In the genomic region with DNA sequence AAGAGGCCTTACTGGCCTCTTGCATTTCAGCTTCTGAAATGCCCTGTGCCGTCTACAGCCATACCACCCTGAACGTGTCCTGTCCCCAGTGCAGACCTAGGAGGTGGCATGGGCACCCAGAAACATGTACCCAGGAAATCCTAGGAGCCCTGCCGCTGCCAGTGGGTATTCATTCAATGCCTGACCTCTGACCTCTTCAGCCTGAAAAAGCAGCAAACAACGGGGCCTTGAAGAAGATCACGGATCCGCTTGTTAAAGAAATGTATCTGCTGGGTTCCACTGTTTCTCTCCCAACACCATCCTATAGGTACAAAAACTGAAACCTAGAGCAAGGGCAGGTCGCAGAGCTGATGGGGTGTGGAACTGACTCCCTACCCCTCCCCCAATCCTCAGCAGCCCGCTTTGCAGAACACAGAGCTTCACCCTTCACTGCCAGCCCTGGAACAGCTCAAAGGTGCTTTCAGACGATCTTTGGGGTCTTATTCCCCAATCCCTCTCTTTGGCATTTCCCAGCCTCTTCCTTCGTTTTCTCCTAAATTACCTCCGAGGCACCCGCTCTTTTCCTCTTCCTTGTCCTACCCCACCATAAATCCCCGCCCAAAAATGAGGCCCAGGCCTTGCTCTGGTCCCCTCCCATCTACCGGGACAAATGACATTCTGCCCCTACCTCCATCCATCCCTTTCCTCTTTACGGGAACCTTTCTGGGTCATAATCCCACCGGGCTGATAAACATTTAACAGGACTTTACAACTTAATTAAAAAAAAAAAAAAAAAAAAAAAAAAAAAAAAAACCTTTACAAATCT, we compare ENCODE assay signal across 1 cellular context.
TF ChIP-seq lines count a peak whose summit lies in the region.

No MANE protein-coding gene starts in this region.

TF ChIP-seq in HepG2, 621 proteins besides CTCF, POLR2A, EP300 and RAD21:
- TF ChIP-seq, protein P1, sequence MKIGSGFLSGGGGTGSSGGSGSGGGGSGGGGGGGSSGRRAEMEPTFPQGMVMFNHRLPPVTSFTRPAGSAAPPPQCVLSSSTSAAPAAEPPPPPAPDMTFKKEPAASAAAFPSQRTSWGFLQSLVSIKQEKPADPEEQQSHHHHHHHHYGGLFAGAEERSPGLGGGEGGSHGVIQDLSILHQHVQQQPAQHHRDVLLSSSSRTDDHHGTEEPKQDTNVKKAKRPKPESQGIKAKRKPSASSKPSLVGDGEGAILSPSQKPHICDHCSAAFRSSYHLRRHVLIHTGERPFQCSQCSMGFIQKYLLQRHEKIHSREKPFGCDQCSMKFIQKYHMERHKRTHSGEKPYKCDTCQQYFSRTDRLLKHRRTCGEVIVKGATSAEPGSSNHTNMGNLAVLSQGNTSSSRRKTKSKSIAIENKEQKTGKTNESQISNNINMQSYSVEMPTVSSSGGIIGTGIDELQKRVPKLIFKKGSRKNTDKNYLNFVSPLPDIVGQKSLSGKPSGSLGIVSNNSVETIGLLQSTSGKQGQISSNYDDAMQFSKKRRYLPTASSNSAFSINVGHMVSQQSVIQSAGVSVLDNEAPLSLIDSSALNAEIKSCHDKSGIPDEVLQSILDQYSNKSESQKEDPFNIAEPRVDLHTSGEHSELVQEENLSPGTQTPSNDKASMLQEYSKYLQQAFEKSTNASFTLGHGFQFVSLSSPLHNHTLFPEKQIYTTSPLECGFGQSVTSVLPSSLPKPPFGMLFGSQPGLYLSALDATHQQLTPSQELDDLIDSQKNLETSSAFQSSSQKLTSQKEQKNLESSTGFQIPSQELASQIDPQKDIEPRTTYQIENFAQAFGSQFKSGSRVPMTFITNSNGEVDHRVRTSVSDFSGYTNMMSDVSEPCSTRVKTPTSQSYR (CRISPR knock-in tag; IDR thresholded peaks at IDR 0.05; ENCODE audit: borderline replicate concordance) = peak; percentile 78; the same call in 1 of the 2 replicates
- TF ChIP-seq NR2F1 (CRISPR knock-in tag; IDR thresholded peaks at IDR 0.05) = peak; percentile 67 to 68; a peak in 3 of 4 replicates
- 0 out of 2 replicates have a peak, but pooled peaks have one; percentile 13 for TF ChIP-seq SAP130 (CRISPR knock-in tag; IDR thresholded peaks at IDR 0.05; ENCODE audit: low read depth)
- peak; percentile 85 for TF ChIP-seq NR2F6 (IDR thresholded peaks at IDR 0.05)
- peak; percentile 66 for TF ChIP-seq NR2F6 (CRISPR knock-in tag; IDR thresholded peaks at IDR 0.05)
- TF ChIP-seq NR2C2 (CRISPR knock-in tag; IDR thresholded peaks at IDR 0.05; ENCODE audit: borderline replicate concordance) = peak; percentile 65
